Comparison of ENCODE assay signal across 8 cellular contexts in genomic region chr15:39629376-39629775, GRCh38. TPM values are rescaled to one million over a fixed set of nuclear protein-coding genes. Genes with fewer than 3 reads are reported as not detected.
DNase-seq lines count a peak whose midpoint lies in the region; ATAC-seq lines count a peak whose summit lies in the region.

No MANE protein-coding gene starts in this region.

- peak overlapping the region in 1 of 2 donors; percentile 16 for H3K4me3 ChIP-seq in CD4-positive, alpha-beta memory T cell (ENCODE audit: low read length in 2 of 2)
- H3K4me3 ChIP-seq in skeletal muscle tissue (ENCODE audit: low read length in 3 of 3) = no peak overlapping the region

- H3K9me3 Mint-ChIP-seq in CD4-positive, alpha-beta memory T cell = peaks cover 0 to 3% (median 0%) of the 10 kb centered on the region in 8 donors
- peaks cover 6% of the 10 kb centered on the region for H3K9me3 Mint-ChIP-seq in activated naive CD8-positive, alpha-beta T cell treated with anti-CD3 and anti-CD28 coated beads, Interleukin-2, amount 50 U/mL, for 24 hours

- H3K36me3 ChIP-seq in CD4-positive, alpha-beta memory T cell (ENCODE audit: insufficient read depth, low read length) = no peaks in the 10 kb centered on the region
- peaks cover 0 to 2% (median 0%) of the 10 kb centered on the region in 3 donors for H3K36me3 ChIP-seq in skeletal muscle tissue (ENCODE audit: control insufficient read depth in 3 of 3, insufficient read depth in 3 of 3, low read length in 3 of 3)

- no peak overlapping the region for H3K9ac ChIP-seq in skeletal muscle tissue (ENCODE audit: low read depth in 1 of 3, low read length in 3 of 3)

- peak overlapping the region; percentile 96 to 99 (median 98) for H3K27ac Mint-ChIP-seq in CD4-positive, alpha-beta memory T cell
- peak overlapping the region; percentile 76 for H3K27ac Mint-ChIP-seq in activated naive CD8-positive, alpha-beta T cell treated with anti-CD3 and anti-CD28 coated beads, Interleukin-2, amount 50 U/mL, for 24 hours

- H3K4me1 ChIP-seq in CD4-positive, alpha-beta memory T cell (ENCODE audit: insufficient read depth, low read length) = peaks cover 72% of the 10 kb centered on the region
- H3K4me1 ChIP-seq in skeletal muscle tissue (ENCODE audit: control insufficient read depth in 3 of 3, insufficient read depth in 3 of 3, low read length in 3 of 3) = peaks cover 29 to 50% (median 45%) of the 10 kb centered on the region in 3 donors

- peaks cover 0 to 9% of the 10 kb centered on the region in 2 donors for H3K36me3 Mint-ChIP-seq in CD4-positive, alpha-beta memory T cell
- peaks cover 13% of the 10 kb centered on the region for H3K36me3 Mint-ChIP-seq in activated naive CD8-positive, alpha-beta T cell treated with anti-CD3 and anti-CD28 coated beads, Interleukin-2, amount 50 U/mL, for 24 hours (ENCODE audit: low read depth)

- POLR2A ChIA-PET in CD4-positive, alpha-beta memory T cell (lab: Charles Lee; ENCODE audit: partially characterized antibody) = interaction anchor here (0.7 to 3.8 kb wide), 17 partner anchors 10 to 679 kb away, joined by 3 to 17 read pairs (median 4); partner anchors contain the start of genes FSIP1 and THBS1

- H3K9me3 ChIP-seq in CD4-positive, alpha-beta memory T cell (ENCODE audit: control insufficient read depth in 1 of 2, low read length in 2 of 2) = no peaks in the 10 kb centered on the region
- H3K9me3 ChIP-seq in skeletal muscle tissue (ENCODE audit: control insufficient read depth in 3 of 3, low read length in 3 of 3) = no peaks in the 10 kb centered on the region

- H3K27me3 ChIP-seq in CD4-positive, alpha-beta memory T cell (ENCODE audit: insufficient read depth, low read length) = no peaks in the 10 kb centered on the region
- no peaks in the 10 kb centered on the region for H3K27me3 ChIP-seq in skeletal muscle tissue (ENCODE audit: control insufficient read depth in 3 of 3, insufficient read depth in 3 of 3, low read length in 3 of 3)

- peak overlapping the region; percentile 62 for H3K27ac ChIP-seq in CD4-positive, alpha-beta memory T cell (ENCODE audit: low read depth, low read length)
- H3K27ac ChIP-seq in skeletal muscle tissue (ENCODE audit: low read depth, low read length) = peak overlapping the region; percentile 31

- DNase-seq in CD4-positive, alpha-beta memory T cell = peak; percentile 63 to 87 (median 76)
- peak in 4 of 5 donors; percentile 37 to 87 (median 42) for DNase-seq in T-helper 1 cell
- DNase-seq in activated naive CD8-positive, alpha-beta T cell treated with anti-CD3 and anti-CD28 coated beads, Interleukin-2, amount 50 U/mL, for 24 hours = peak; percentile 62
- DNase-seq in NCI-H1417 treated with DMSO at 0.1 percent for 48 hours (lab: John Stamatoyannopoulos, UW) = no peak
- DNase-seq in Ammon's horn (ENCODE audit: low spot score) = no peak

- ATAC-seq in activated naive CD8-positive, alpha-beta T cell treated with anti-CD3 and anti-CD28 coated beads, Interleukin-2, amount 50 U/mL, for 24 hours = peak; percentile 67
- ATAC-seq in GM21360 (IDR thresholded peaks at IDR 0.05; ENCODE audit: unreplicated experiment) = no peak
- no peak for ATAC-seq in HG02938 (IDR thresholded peaks at IDR 0.05; ENCODE audit: unreplicated experiment)

- H3K4me3 Mint-ChIP-seq in CD4-positive, alpha-beta memory T cell = peak overlapping the region in 7 of 8 donors; percentile 3 to 81 (median 66)
- peak overlapping the region; percentile 22 for H3K4me3 Mint-ChIP-seq in activated naive CD8-positive, alpha-beta T cell treated with anti-CD3 and anti-CD28 coated beads, Interleukin-2, amount 50 U/mL, for 24 hours

- intact Hi-C loops in CD4-positive, alpha-beta memory T cell (cut with micrococcal nuclease) = loop anchor here (1.0 kb wide), 1 partner anchor 35 kb away; no protein-coding TSS in a partner anchor

- CTCF ChIA-PET in CD4-positive, alpha-beta memory T cell (lab: Charles Lee; ENCODE audit: partially characterized antibody) = interaction anchor here (0.7 to 4.5 kb wide), 13 partner anchors 12 to 813 kb away, joined by 3 to 35 read pairs (median 4); partner anchors contain the start of gene THBS1

- H3K27me3 Mint-ChIP-seq in CD4-positive, alpha-beta memory T cell = no peaks in the 10 kb centered on the region
- no peaks in the 10 kb centered on the region for H3K27me3 Mint-ChIP-seq in activated naive CD8-positive, alpha-beta T cell treated with anti-CD3 and anti-CD28 coated beads, Interleukin-2, amount 50 U/mL, for 24 hours

- peaks cover 57 to 70% (median 67%) of the 10 kb centered on the region in 4 donors for H3K4me1 Mint-ChIP-seq in CD4-positive, alpha-beta memory T cell
- peaks cover 74% of the 10 kb centered on the region for H3K4me1 Mint-ChIP-seq in activated naive CD8-positive, alpha-beta T cell treated with anti-CD3 and anti-CD28 coated beads, Interleukin-2, amount 50 U/mL, for 24 hours

RNA-seq across cellular contexts. Expression of gene THBS1, which starts 48.5 kb away (rescaled TPM):
- total RNA-seq in CD4-positive, alpha-beta memory T cell = 1 to 10 TPM; 4.0 to 7.6 TPM
- 1 to 10 TPM in 1 of 2 donors, under 1 TPM in 1; 0.77 to 1.1 TPM for polyA plus RNA-seq in CD4-positive, alpha-beta memory T cell
- 150 TPM for total RNA-seq in skeletal muscle tissue

Comparison
In these comparisons a context has a peak if more than half of its experiments do, and no peak if none do; other contexts are left out.
1. DNase-seq: peak in CD4-positive, alpha-beta memory T cell (5 of 5), T-helper 1 cell (4 of 5) and activated naive CD8-positive, alpha-beta T cell treated with anti-CD3 and anti-CD28 coated beads, Interleukin-2, amount 50 U/mL, for 24 hours (single experiment); none in NCI-H1417 treated with DMSO at 0.1 percent for 48 hours (single experiment) and Ammon's horn (single experiment).
2. RNA of gene THBS1, which starts 48.5 kb away (total RNA-seq): 150 TPM in skeletal muscle tissue (single experiment); 4.0 to 7.6 TPM in CD4-positive, alpha-beta memory T cell; every median in the first group is over 10 times any median in the second.